In the genomic region with DNA sequence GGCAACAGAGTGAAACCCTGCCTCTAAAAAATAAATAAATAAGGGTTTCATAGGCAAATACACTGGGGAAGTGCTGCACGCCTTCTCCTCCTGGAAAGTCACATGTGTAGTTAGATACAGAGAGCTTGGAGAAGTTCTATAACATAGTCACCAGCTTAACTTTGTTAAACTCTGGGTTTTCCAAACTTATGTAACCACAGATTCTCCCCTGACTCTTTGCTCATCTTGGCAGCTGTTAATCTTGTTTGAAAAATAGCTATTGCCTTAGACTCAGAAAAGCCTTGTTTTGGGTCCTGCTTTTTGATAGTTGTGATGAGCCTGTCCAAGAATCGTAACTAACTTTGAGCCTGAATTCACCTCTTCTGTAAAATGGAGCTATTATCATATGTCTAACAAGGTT, we compare ENCODE assay signal across 1 cellular context.
TF ChIP-seq lines count a peak whose summit lies in the region.

No MANE protein-coding gene starts in this region.

TF ChIP-seq in HepG2, 621 proteins besides CTCF, POLR2A, EP300 and RAD21 (continued from another document):
- TF ChIP-seq, protein P1, sequence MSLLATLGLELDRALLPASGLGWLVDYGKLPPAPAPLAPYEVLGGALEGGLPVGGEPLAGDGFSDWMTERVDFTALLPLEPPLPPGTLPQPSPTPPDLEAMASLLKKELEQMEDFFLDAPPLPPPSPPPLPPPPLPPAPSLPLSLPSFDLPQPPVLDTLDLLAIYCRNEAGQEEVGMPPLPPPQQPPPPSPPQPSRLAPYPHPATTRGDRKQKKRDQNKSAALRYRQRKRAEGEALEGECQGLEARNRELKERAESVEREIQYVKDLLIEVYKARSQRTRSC (CRISPR knock-in tag; IDR thresholded peaks at IDR 0.05; ENCODE audit: low read depth), result no peak
- no peak for TF ChIP-seq ZNF883 (CRISPR knock-in tag; IDR thresholded peaks at IDR 0.05; ENCODE audit: not compliant biosample characterization)
